In the genomic region with DNA sequence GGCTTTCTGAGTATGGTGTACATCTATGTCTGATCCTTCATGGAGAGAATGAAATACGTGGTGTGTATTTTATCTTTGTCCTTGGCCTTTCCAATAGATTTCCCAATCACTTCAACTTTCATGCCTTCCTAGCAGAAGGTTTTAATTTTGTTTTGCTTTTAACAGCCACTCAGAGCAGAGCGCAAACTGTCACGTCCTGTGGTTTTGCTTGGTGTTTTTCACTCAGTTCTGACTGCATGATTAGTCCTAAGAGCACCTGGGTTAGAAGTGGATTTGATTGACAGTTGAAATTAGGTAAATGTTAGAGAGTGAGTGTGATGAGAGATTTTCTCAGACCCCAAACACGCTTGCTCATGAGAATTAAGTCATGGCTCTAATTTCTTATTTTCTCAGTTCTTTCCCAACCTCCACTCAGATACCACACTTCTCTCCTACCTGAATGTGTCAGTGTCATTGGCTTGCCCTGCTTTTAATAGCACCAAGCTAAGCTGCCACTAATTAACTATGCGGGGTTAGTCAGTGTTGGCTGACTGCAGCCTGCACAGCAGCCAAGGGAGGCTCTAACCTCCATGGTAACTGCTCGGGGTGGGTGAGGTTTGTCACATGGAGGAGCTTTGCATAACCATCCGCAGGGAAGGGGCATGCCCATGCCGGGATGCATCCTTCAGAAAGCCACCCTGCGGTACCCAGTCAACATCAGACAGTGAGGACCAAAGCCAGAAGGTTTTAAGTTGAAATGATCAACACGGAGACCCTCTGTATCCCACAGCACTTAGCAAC, we compare ENCODE assay signal across 1 cellular context.
TF ChIP-seq lines count a peak whose summit lies in the region.

No MANE protein-coding gene starts in this region.

TF ChIP-seq in HepG2, 621 proteins besides CTCF, POLR2A, EP300 and RAD21 (continued from another document):
- TF ChIP-seq, protein P1, sequence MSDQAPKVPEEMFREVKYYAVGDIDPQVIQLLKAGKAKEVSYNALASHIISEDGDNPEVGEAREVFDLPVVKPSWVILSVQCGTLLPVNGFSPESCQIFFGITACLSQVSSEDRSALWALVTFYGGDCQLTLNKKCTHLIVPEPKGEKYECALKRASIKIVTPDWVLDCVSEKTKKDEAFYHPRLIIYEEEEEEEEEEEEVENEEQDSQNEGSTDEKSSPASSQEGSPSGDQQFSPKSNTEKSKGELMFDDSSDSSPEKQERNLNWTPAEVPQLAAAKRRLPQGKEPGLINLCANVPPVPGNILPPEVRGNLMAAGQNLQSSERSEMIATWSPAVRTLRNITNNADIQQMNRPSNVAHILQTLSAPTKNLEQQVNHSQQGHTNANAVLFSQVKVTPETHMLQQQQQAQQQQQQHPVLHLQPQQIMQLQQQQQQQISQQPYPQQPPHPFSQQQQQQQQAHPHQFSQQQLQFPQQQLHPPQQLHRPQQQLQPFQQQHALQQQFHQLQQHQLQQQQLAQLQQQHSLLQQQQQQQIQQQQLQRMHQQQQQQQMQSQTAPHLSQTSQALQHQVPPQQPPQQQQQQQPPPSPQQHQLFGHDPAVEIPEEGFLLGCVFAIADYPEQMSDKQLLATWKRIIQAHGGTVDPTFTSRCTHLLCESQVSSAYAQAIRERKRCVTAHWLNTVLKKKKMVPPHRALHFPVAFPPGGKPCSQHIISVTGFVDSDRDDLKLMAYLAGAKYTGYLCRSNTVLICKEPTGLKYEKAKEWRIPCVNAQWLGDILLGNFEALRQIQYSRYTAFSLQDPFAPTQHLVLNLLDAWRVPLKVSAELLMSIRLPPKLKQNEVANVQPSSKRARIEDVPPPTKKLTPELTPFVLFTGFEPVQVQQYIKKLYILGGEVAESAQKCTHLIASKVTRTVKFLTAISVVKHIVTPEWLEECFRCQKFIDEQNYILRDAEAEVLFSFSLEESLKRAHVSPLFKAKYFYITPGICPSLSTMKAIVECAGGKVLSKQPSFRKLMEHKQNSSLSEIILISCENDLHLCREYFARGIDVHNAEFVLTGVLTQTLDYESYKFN (CRISPR knock-in tag; conservative IDR thresholded peaks at IDR 0.05): 0 out of 2 replicates have a peak, but pooled peaks have one; percentile 11
- TF ChIP-seq SOX5 (CRISPR knock-in tag; IDR thresholded peaks at IDR 0.05; ENCODE audit: borderline replicate concordance) (peak; percentile 42; the same call in 1 of the 2 replicates), HIVEP1 (CRISPR knock-in tag; IDR thresholded peaks at IDR 0.05) (no peak), HMG20A (CRISPR knock-in tag; IDR thresholded peaks at IDR 0.05; ENCODE audit: borderline replicate concordance) (peak; percentile 42; the same call in 1 of the 2 replicates), ZNF772 (CRISPR knock-in tag; IDR thresholded peaks at IDR 0.05) (no peak), CEBPG (CRISPR knock-in tag; IDR thresholded peaks at IDR 0.05) (peak; percentile 56), IRF2 (CRISPR knock-in tag; IDR thresholded peaks at IDR 0.05) (peak; percentile 12; the same call in 1 of the 2 replicates), CREB1 (IDR thresholded peaks at IDR 0.05) (no peak), CREB1 (CRISPR knock-in tag; IDR thresholded peaks at IDR 0.05) (no peak), CEBPB (IDR thresholded peaks at IDR 0.05; ENCODE audit: borderline replicate concordance, low read depth, low read length) (peak; percentile 63; the same call in 1 of the 2 replicates), NCOA1 (CRISPR knock-in tag; IDR thresholded peaks at IDR 0.05) (no peak)
- TF ChIP-seq, protein P2, sequence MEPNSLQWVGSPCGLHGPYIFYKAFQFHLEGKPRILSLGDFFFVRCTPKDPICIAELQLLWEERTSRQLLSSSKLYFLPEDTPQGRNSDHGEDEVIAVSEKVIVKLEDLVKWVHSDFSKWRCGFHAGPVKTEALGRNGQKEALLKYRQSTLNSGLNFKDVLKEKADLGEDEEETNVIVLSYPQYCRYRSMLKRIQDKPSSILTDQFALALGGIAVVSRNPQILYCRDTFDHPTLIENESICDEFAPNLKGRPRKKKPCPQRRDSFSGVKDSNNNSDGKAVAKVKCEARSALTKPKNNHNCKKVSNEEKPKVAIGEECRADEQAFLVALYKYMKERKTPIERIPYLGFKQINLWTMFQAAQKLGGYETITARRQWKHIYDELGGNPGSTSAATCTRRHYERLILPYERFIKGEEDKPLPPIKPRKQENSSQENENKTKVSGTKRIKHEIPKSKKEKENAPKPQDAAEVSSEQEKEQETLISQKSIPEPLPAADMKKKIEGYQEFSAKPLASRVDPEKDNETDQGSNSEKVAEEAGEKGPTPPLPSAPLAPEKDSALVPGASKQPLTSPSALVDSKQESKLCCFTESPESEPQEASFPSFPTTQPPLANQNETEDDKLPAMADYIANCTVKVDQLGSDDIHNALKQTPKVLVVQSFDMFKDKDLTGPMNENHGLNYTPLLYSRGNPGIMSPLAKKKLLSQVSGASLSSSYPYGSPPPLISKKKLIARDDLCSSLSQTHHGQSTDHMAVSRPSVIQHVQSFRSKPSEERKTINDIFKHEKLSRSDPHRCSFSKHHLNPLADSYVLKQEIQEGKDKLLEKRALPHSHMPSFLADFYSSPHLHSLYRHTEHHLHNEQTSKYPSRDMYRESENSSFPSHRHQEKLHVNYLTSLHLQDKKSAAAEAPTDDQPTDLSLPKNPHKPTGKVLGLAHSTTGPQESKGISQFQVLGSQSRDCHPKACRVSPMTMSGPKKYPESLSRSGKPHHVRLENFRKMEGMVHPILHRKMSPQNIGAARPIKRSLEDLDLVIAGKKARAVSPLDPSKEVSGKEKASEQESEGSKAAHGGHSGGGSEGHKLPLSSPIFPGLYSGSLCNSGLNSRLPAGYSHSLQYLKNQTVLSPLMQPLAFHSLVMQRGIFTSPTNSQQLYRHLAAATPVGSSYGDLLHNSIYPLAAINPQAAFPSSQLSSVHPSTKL (CRISPR knock-in tag; IDR thresholded peaks at IDR 0.05): peak; percentile 43; the same call in 1 of the 2 replicates
- TF ChIP-seq, protein P3, sequence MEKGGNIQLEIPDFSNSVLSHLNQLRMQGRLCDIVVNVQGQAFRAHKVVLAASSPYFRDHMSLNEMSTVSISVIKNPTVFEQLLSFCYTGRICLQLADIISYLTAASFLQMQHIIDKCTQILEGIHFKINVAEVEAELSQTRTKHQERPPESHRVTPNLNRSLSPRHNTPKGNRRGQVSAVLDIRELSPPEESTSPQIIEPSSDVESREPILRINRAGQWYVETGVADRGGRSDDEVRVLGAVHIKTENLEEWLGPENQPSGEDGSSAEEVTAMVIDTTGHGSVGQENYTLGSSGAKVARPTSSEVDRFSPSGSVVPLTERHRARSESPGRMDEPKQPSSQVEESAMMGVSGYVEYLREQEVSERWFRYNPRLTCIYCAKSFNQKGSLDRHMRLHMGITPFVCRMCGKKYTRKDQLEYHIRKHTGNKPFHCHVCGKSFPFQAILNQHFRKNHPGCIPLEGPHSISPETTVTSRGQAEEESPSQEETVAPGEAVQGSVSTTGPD (CRISPR knock-in tag; IDR thresholded peaks at IDR 0.05): no peak
- TF ChIP-seq, protein P4, sequence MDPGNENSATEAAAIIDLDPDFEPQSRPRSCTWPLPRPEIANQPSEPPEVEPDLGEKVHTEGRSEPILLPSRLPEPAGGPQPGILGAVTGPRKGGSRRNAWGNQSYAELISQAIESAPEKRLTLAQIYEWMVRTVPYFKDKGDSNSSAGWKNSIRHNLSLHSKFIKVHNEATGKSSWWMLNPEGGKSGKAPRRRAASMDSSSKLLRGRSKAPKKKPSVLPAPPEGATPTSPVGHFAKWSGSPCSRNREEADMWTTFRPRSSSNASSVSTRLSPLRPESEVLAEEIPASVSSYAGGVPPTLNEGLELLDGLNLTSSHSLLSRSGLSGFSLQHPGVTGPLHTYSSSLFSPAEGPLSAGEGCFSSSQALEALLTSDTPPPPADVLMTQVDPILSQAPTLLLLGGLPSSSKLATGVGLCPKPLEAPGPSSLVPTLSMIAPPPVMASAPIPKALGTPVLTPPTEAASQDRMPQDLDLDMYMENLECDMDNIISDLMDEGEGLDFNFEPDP (CRISPR knock-in tag; conservative IDR thresholded peaks at IDR 0.05): no peak
TF ChIP-seq in HepG2: peak in this region for 14.
